9 cellular contexts compared by ENCODE assay signal in the genomic region with DNA sequence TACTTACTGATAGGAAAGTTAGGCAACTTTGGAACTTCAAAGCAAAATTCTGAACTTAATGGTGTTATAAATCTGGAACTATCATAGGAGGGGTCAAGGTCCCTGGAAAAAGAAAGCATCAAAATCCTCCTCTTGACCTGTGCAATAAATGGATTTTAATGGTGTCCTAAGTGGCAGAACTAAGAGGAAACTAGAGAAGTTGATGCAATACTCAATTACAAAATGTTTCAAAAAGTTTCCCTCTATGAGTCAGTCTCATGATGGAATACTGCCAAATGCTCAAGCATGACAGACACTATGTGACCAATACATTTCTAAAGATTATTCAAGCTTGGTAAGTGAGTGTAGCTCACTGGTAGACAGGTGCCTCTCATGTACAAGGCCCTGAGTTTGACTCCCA. TPM values are rescaled to one million over a fixed set of nuclear protein-coding genes. Genes with fewer than 3 reads are reported as not detected.
A peak's percentile ranks its signal among the peaks of the same experiment; 100 is the strongest.
DNase-seq lines count a peak whose midpoint lies in the region; ATAC-seq and TF ChIP-seq lines count a peak whose summit lies in the region.
"Had no signal": no experiment of that assay in that cellular context is flagged by ENCODE, and none has a peak within 500 bp of the region (broad histone marks: within the 10 kb centered on the region; RNA-seq: fewer than 3 reads in every experiment).

No MANE protein-coding gene starts in this region.

- no peaks in the 10 kb centered on the region for H3K27me3 Mint-ChIP-seq in Calu3 (ENCODE audit: unreplicated experiment)

- H3K27ac ChIP-seq in testis = no peak overlapping the region

- TF ChIP-seq CTCF in Calu3 (IDR thresholded peaks at IDR 0.05; ENCODE audit: unreplicated experiment) (no peak), testis (IDR thresholded peaks at IDR 0.05) (no peak)

- DNase-seq in Calu3 (peak; percentile 25), NOMO-1 treated with dmso at 0.1 percent for 144 hours (lab: John Stamatoyannopoulos, UW; ENCODE audit: unreplicated experiment) (peak; percentile 65), left cardiac atrium (no peak), testis (no peak), cerebellar cortex (ENCODE audit: low spot score) (no peak), midbrain (lab: John Stamatoyannopoulos, UW) (no peak), RPMI8226 (no peak)

- no peaks in the 10 kb centered on the region for H3K27me3 ChIP-seq in testis

- peaks cover 21% of the 10 kb centered on the region for H3K4me1 Mint-ChIP-seq in Calu3 (ENCODE audit: low read depth, unreplicated experiment)
- H3K4me1 Mint-ChIP-seq: neural crest cell had no signal

- no TSS peak for BruUV-seq in Calu3 (replicated peaks; lab: Mats Ljungman, UMichigan)

- no peaks in the 10 kb centered on the region for H3K36me3 ChIP-seq in testis (ENCODE audit: low read depth, missing control alignments)

- peaks cover 8% of the 10 kb centered on the region for H3K9me3 Mint-ChIP-seq in Calu3 (ENCODE audit: low read depth, unreplicated experiment)

- no peak overlapping the region for H3K4me3 ChIP-seq in testis

- intact Hi-C loops in Calu3 (cut with micrococcal nuclease; ENCODE audit: unreplicated experiment) (no loop called here), left cardiac atrium (cut with DNase I) (no loop called here), testis (cut with DNase I; ENCODE audit: low total_unique reads) (no loop called here)

- no peaks in the 10 kb centered on the region for H3K36me3 Mint-ChIP-seq in Calu3 (ENCODE audit: insufficient read depth, unreplicated experiment)

- CTCF ChIA-PET in Calu3 (lab: Charles Lee) = no interaction called here

- peak overlapping the region; percentile 72 for H3K27ac Mint-ChIP-seq in Calu3 (ENCODE audit: unreplicated experiment)

- no peaks in the 10 kb centered on the region for H3K4me1 ChIP-seq in testis

- no peak overlapping the region for H3K4me3 Mint-ChIP-seq in Calu3 (ENCODE audit: low read depth, unreplicated experiment)
- H3K4me3 Mint-ChIP-seq: neural crest cell had no signal

- no peaks in the 10 kb centered on the region for H3K9me3 ChIP-seq in testis

- ATAC-seq in GM21786 (IDR thresholded peaks at IDR 0.05; ENCODE audit: unreplicated experiment) = peak; percentile 60
- peak; percentile 47 to 79 for ATAC-seq in left cardiac atrium

- TF ChIP-seq POLR2A in testis (IDR thresholded peaks at IDR 0.05) = no peak

RNA-seq across cellular contexts. Expression of a gene that starts 47.7 kb away (rescaled TPM):
- total RNA-seq in Calu3 (2022) (112 and 120 TPM in 2 replicates), left cardiac atrium (10 to 100 TPM; 77.5 to 87.2 TPM), testis (10 to 100 TPM; 41.7 to 83.0 TPM)
- polyA plus RNA-seq in testis (ENCODE audit: insufficient read depth, low read depth, low replicate concordance) = 71.3 TPM

Comparison
In these comparisons a context has a peak if more than half of its experiments do, and no peak if none do; other contexts are left out.
1. DNase-seq: peak in Calu3 (single experiment) and NOMO-1 treated with dmso at 0.1 percent for 144 hours (single experiment); none in left cardiac atrium (single experiment), testis (single experiment), cerebellar cortex (single experiment), midbrain (single experiment) and RPMI8226 (single experiment).